Comparison of ENCODE assay signal across 8 cellular contexts in the genomic region with DNA sequence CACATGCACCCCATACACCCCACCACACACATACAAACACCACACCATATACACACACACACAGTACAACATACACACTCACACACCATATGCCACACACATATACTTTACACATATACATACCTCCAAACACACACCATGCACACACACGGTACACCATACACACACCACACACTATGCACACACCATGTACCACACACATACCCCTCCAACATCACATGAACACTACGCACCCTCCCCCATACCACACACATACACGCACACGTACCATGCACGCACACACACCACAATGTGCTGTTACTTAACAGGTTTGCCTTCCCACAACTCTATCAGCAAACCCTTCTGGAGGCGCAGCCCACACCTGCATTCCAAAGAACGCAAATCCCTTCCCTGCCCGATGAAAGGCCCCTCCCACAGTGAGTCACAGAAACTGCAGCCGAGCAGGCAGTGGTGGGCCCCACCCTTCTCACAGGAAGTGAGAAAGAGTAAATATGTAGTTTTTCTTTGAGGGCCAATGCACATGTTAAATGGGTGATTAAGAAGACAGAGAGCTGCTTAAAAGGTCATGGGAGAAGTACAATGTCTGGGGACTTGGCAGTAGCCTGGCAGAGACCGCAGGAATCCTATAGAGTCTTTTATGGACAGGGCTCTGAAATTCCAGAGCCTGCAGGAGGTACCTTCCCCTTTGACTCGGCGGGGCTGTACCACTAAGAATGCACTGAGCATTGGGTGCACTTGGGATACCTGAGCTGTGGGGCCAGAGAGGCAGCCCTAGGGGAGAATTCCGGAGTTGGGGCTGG. TPM values are rescaled to one million over a fixed set of nuclear protein-coding genes. Genes with fewer than 3 reads are reported as not detected.
DNase-seq lines count a peak whose midpoint lies in the region; ATAC-seq and TF ChIP-seq lines count a peak whose summit lies in the region.

No MANE protein-coding gene starts in this region.

- peak; percentile 90 for DNase-seq in A673 (ENCODE audit: low spot score)
- peak; percentile 99 for DNase-seq in OCI-M1 (lab: John Stamatoyannopoulos, UW)
- DNase-seq in activated T-cell treated with anti-CD3 and anti-CD28 coated beads, Interleukin-2, amount 50 U/mL, for 48 hours, result peak; percentile 88
- DNase-seq in foreskin keratinocyte, result peak; percentile 100
- DNase-seq in putamen (ENCODE audit: low spot score), result peak; percentile 20
- no peak for DNase-seq in BE2C

- POLR2A ChIA-PET in A673 (lab: Charles Lee; ENCODE audit: low non-redundant PET), result interaction anchor here (0.5 to 0.8 kb wide), 2 partner anchors 16 to 175 kb away, joined by 7 to 9 read pairs; no protein-coding TSS in a partner anchor

- H3K36me3 ChIP-seq in A673 (ENCODE audit: insufficient read depth, low read length, poor library complexity, severe bottlenecking) (no peaks in the 10 kb centered on the region), BE2C (no peaks in the 10 kb centered on the region)

- no peak for TF ChIP-seq CTCF in A673 (conservative IDR thresholded peaks at IDR 0.05; ENCODE audit: low read depth, low read length)
- no peak for TF ChIP-seq CTCF in foreskin keratinocyte (conservative IDR thresholded peaks at IDR 0.05)
- no peak for TF ChIP-seq CTCF in BE2C (IDR thresholded peaks at IDR 0.05; ENCODE audit: low read depth, low read length)

- no TSS peak for BruUV-seq in A673 (replicated peaks; lab: Mats Ljungman, UMichigan)

- intact Hi-C loops in A673 (cut with micrococcal nuclease; ENCODE audit: unreplicated experiment), result no loop called here

- H3K4me3 ChIP-seq in A673 (ENCODE audit: low read depth, low read length, poor library complexity, severe bottlenecking), result no peak overlapping the region
- no peak overlapping the region for H3K4me3 ChIP-seq in BE2C (ENCODE audit: low read depth, low read length)

- peak overlapping the region; percentile 73 for H3K27ac ChIP-seq in A673 (ENCODE audit: low read depth, low read length, poor library complexity, severe bottlenecking)
- H3K27ac ChIP-seq in foreskin keratinocyte, result peak overlapping the region; percentile 99

- peaks cover 36% of the 10 kb centered on the region for H3K4me1 ChIP-seq in A673 (ENCODE audit: insufficient read depth, low read length, poor library complexity, severe bottlenecking)
- H3K4me1 ChIP-seq in foreskin keratinocyte, result peaks cover 51% of the 10 kb centered on the region
- peaks cover 3% of the 10 kb centered on the region; the same call in 1 of the 2 replicates for H3K4me1 ChIP-seq in BE2C

- CTCF ChIA-PET in A673 (lab: Charles Lee), result no interaction called here

- no peaks in the 10 kb centered on the region for H3K27me3 ChIP-seq in A673 (replicated peaks; ENCODE audit: insufficient read depth, low read depth, low read length, poor library complexity)
- H3K27me3 ChIP-seq in foreskin keratinocyte, result no peaks in the 10 kb centered on the region
- no peaks in the 10 kb centered on the region for H3K27me3 ChIP-seq in BE2C

- ATAC-seq in GM18907 (IDR thresholded peaks at IDR 0.05; ENCODE audit: unreplicated experiment) (peak; percentile 90), HG03097 (IDR thresholded peaks at IDR 0.05; ENCODE audit: low FRiP score, unreplicated experiment) (peak; percentile 71), foreskin keratinocyte (peak; percentile 83)

- no peaks in the 10 kb centered on the region for H3K9me3 ChIP-seq in A673 (ENCODE audit: low read depth, low read length, poor library complexity, severe bottlenecking)
- H3K9me3 ChIP-seq in BE2C, result no peaks in the 10 kb centered on the region

RNA-seq across cellular contexts. Expression of gene EZR, which starts 34.1 kb away (rescaled TPM):
- total RNA-seq in A673 (2021) (144 and 146 TPM in 2 replicates), foreskin keratinocyte (169 and 218 TPM in 2 replicates)
- 100 and 126 TPM in 2 replicates for polyA plus RNA-seq in foreskin keratinocyte
- polyA plus RNA-seq in BE2C (2012; ENCODE audit: insufficient read depth, insufficient read length, low read depth), result 63.8 TPM
